Comparison of ENCODE assay signal across 1 cellular context in the genomic region with DNA sequence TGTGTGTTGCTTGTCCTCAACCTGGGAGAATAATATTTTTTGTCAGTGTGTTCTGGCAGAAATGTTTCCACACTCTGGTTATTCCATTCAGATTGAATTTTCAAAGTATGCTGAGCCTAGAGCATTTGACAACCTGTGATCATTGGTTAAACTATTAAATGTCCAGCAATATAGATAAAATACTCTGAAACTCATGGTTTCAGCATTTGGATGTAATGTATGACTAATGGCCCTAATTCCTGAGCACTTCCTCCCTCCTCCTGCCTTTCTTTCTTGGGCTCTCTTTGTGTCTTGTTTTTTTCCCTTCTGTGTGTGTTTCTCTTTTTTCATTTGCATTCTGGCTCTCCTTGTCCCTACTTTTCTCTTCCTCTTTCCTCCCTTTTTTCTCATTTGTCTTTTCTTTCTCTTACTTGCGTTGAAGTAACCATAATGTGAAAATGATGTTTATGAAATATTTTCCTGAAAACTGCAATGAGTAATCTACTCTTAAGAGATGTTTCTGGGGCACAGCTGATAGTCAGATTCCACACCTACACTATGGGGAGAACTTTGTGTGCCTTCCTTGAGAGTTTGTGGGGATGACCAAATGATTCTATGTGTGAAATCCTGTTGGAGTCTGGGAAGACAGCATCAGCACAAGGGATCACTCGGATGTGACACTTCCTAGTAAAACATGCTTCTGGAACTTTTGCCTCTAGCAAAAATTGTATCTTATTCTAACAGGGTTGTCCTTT.
TF ChIP-seq lines count a peak whose summit lies in the region.

No MANE protein-coding gene starts in this region.

TF ChIP-seq in endothelial cell of umbilical vein, 7 proteins besides CTCF, POLR2A, EP300 and RAD21:
- peak; percentile 45 for TF ChIP-seq FOS (IDR thresholded peaks at IDR 0.05; ENCODE audit: borderline replicate concordance, insufficient read depth, low read length)
- peak; percentile 9 for TF ChIP-seq JUN (IDR thresholded peaks at IDR 0.05; ENCODE audit: borderline replicate concordance, insufficient read depth, insufficient read length, low read depth)
- TF ChIP-seq EZH2 (IDR thresholded peaks at IDR 0.05; ENCODE audit: borderline replicate concordance, low read depth, low read length, severe bottlenecking), result no peak
- TF ChIP-seq MYC (IDR thresholded peaks at IDR 0.05; ENCODE audit: low read depth, low read length), result no peak
- TF ChIP-seq, protein P1, sequence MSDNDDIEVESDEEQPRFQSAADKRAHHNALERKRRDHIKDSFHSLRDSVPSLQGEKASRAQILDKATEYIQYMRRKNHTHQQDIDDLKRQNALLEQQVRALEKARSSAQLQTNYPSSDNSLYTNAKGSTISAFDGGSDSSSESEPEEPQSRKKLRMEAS (IDR thresholded peaks at IDR 0.05; ENCODE audit: insufficient read depth, insufficient read length), result no peak
- TF ChIP-seq POLR2AphosphoS5 (IDR thresholded peaks at IDR 0.05; ENCODE audit: insufficient read depth, low read depth, low read length), result no peak
- no peak for TF ChIP-seq GATA2 (IDR thresholded peaks at IDR 0.05; ENCODE audit: insufficient read depth, insufficient read length, low read depth, low read length)
TF ChIP-seq in endothelial cell of umbilical vein: peak in this region for 2.
